ENCODE assay signal across 8 cellular contexts in genomic region chr12:54370218-54370730, GRCh38. TPM values are rescaled to one million over a fixed set of nuclear protein-coding genes. Genes with fewer than 3 reads are reported as not detected.
A peak's percentile ranks its signal among the peaks of the same experiment; 100 is the strongest.
DNase-seq lines count a peak whose midpoint lies in the region; ATAC-seq, FAIRE-seq and TF ChIP-seq lines count a peak whose summit lies in the region.

No MANE protein-coding gene starts in this region.

- H3K4me2 ChIP-seq in parathyroid adenoma (ENCODE audit: low read length): peak overlapping the region; percentile 40

- H3K27me3 ChIP-seq in heart right ventricle (no peaks in the 10 kb centered on the region), parathyroid adenoma (ENCODE audit: control insufficient read depth, insufficient read depth, low read length) (no peaks in the 10 kb centered on the region)

- H3K4me1 ChIP-seq in heart right ventricle (peaks cover 19 to 75% (median 59%) of the 10 kb centered on the region in 9 donors), parathyroid adenoma (peaks cover 13% of the 10 kb centered on the region)

- H2AFZ ChIP-seq in parathyroid adenoma: peak overlapping the region; percentile 73

- intact Hi-C loops in activated T-helper 2 cell treated with anti-CD3 and anti-CD28 coated beads, Interferon-gamma antibody, Interleukin-2, Interleukin-4, amounts not matched to agents 10 μg/mL and 5 μg/mL and 100 μg/mL, durations not matched to agents 14 hours and 24 hours and 36 hours (cut with micrococcal nuclease): loop anchor here (10.0 kb wide), 1 partner anchor 355 kb away; no protein-coding TSS in a partner anchor
- intact Hi-C loops in heart right ventricle (cut with DNase I): loop anchor here in 1 of 10 donors (10.0 kb wide), 1 partner anchor 365 kb away; the partner anchor contains the start of genes HOXC8 and HOXC9

- TF ChIP-seq CTCF in heart right ventricle (IDR thresholded peaks at IDR 0.05) (peak; percentile 82 to 96 (median 93)), parathyroid adenoma (IDR thresholded peaks at IDR 0.05) (peak; percentile 94)

- WGBS in heart right ventricle, 2 donors: 4 to 8% methylated on average over 33 to 39 of the region's 39 CpGs

- no peaks in the 10 kb centered on the region for H3K27me3 Mint-ChIP-seq in activated T-helper 2 cell treated with anti-CD3 and anti-CD28 coated beads, Interferon-gamma antibody, Interleukin-2, Interleukin-4, amounts not matched to agents 10 μg/mL and 5 μg/mL and 100 μg/mL, durations not matched to agents 14 hours and 24 hours and 36 hours (ENCODE audit: low read depth)

- peak overlapping the region; percentile 9 for H3K4me3 Mint-ChIP-seq in activated T-helper 2 cell treated with anti-CD3 and anti-CD28 coated beads, Interferon-gamma antibody, Interleukin-2, Interleukin-4, amounts not matched to agents 10 μg/mL and 5 μg/mL and 100 μg/mL, durations not matched to agents 14 hours and 24 hours and 36 hours (ENCODE audit: low read depth)

- ATAC-seq in heart right ventricle: peak; percentile 59 to 75 (median 70)

- DNase-seq in D341Med (ENCODE audit: low spot score): peak; percentile 89
- peak; percentile 82 for DNase-seq in HTR-8/SVneo (ENCODE audit: insufficient read length, low spot score)
- no peak for DNase-seq in activated T-helper 2 cell treated with anti-CD3 and anti-CD28 coated beads, Interferon-gamma antibody, Interleukin-2, Interleukin-4, amounts not matched to agents 10 μg/mL and 5 μg/mL and 100 μg/mL, durations not matched to agents 14 hours and 24 hours and 36 hours (ENCODE audit: low spot score)
- peak; percentile 70 to 85 for DNase-seq in heart right ventricle
- DNase-seq in NOMO-1 treated with DMSO at 0.1 percent for 48 hours (lab: John Stamatoyannopoulos, UW; ENCODE audit: unreplicated experiment): no peak
- no peak for DNase-seq in activated CD4-positive, alpha-beta T cell treated with anti-CD3 and anti-CD28 coated beads, Interleukin-2, amount 50 U/mL, for 4 hours
- no peak for DNase-seq in NCI-H2107 treated with DMSO at 0.1 percent for 48 hours (lab: John Stamatoyannopoulos, UW; ENCODE audit: unreplicated experiment)

- FAIRE-seq in HTR-8/SVneo (lab: Jason Lieb, UNC): peak; percentile 20

- H3K9me3 ChIP-seq in heart right ventricle (no peaks in the 10 kb centered on the region), parathyroid adenoma (ENCODE audit: control insufficient read depth, low read length) (no peaks in the 10 kb centered on the region)

- H3K79me2 ChIP-seq in parathyroid adenoma: no peaks in the 10 kb centered on the region

- no peak overlapping the region for H3K27ac Mint-ChIP-seq in activated T-helper 2 cell treated with anti-CD3 and anti-CD28 coated beads, Interferon-gamma antibody, Interleukin-2, Interleukin-4, amounts not matched to agents 10 μg/mL and 5 μg/mL and 100 μg/mL, durations not matched to agents 14 hours and 24 hours and 36 hours

- H3K27ac ChIP-seq in heart right ventricle (peak overlapping the region in 9 of 10 donors; percentile 18 to 86 (median 75)), parathyroid adenoma (no peak overlapping the region)

- no peaks in the 10 kb centered on the region for H3K9me3 Mint-ChIP-seq in activated T-helper 2 cell treated with anti-CD3 and anti-CD28 coated beads, Interferon-gamma antibody, Interleukin-2, Interleukin-4, amounts not matched to agents 10 μg/mL and 5 μg/mL and 100 μg/mL, durations not matched to agents 14 hours and 24 hours and 36 hours

- no peaks in the 10 kb centered on the region for H3K36me3 Mint-ChIP-seq in activated T-helper 2 cell treated with anti-CD3 and anti-CD28 coated beads, Interferon-gamma antibody, Interleukin-2, Interleukin-4, amounts not matched to agents 10 μg/mL and 5 μg/mL and 100 μg/mL, durations not matched to agents 14 hours and 24 hours and 36 hours (ENCODE audit: low read depth)

- H3K4me1 Mint-ChIP-seq in activated T-helper 2 cell treated with anti-CD3 and anti-CD28 coated beads, Interferon-gamma antibody, Interleukin-2, Interleukin-4, amounts not matched to agents 10 μg/mL and 5 μg/mL and 100 μg/mL, durations not matched to agents 14 hours and 24 hours and 36 hours (ENCODE audit: low read depth): peaks cover 20% of the 10 kb centered on the region

- peak overlapping the region; percentile 18 to 60 (median 48) for H3K4me3 ChIP-seq in heart right ventricle
- no peak overlapping the region for H3K4me3 ChIP-seq in parathyroid adenoma (ENCODE audit: low read depth, low read length)

- no peak overlapping the region for H3K9ac ChIP-seq in parathyroid adenoma

- H3K36me3 ChIP-seq in heart right ventricle (peaks cover 0 to 28% (median 0%) of the 10 kb centered on the region in 9 donors), parathyroid adenoma (ENCODE audit: control insufficient read depth, insufficient read depth, low read length) (no peaks in the 10 kb centered on the region)

RNA-seq across cellular contexts. Expression of gene GPR84, which starts 6.0 kb away (rescaled TPM):
- total RNA-seq in activated T-helper 2 cell treated with anti-CD3 and anti-CD28 coated beads, Interferon-gamma antibody, Interleukin-2, Interleukin-4, amounts not matched to agents 10 μg/mL and 5 μg/mL and 100 μg/mL, durations not matched to agents 14 hours and 24 hours and 36 hours: 1.8 and 2.3 TPM in 2 replicates
- 1 to 10 TPM in 1 of 10 donors, under 1 TPM in 3, not detected in 6; 0.15 to 2.9 (median 0.25) TPM for total RNA-seq in heart right ventricle
- under 1 TPM in 1 of 2 donors, not detected in 1; 0.45 TPM for polyA plus RNA-seq in heart right ventricle

RNA-seq across cellular contexts. Expression of gene ZNF385A, which starts 14.3 kb away (rescaled TPM):
- total RNA-seq in activated T-helper 2 cell treated with anti-CD3 and anti-CD28 coated beads, Interferon-gamma antibody, Interleukin-2, Interleukin-4, amounts not matched to agents 10 μg/mL and 5 μg/mL and 100 μg/mL, durations not matched to agents 14 hours and 24 hours and 36 hours: 0.60 and 0.78 TPM in 2 replicates
- total RNA-seq in heart right ventricle: 10 to 100 TPM in 2 of 10 donors, 1 to 10 TPM in 8; 3.8 to 19.1 (median 4.8) TPM
- 10 to 100 TPM in 1 of 2 donors, 1 to 10 TPM in 1; 8.1 to 10.5 TPM for polyA plus RNA-seq in heart right ventricle

RNA-seq across cellular contexts. Expression of gene COPZ1, which starts 45.3 kb away (rescaled TPM):
- total RNA-seq in activated T-helper 2 cell treated with anti-CD3 and anti-CD28 coated beads, Interferon-gamma antibody, Interleukin-2, Interleukin-4, amounts not matched to agents 10 μg/mL and 5 μg/mL and 100 μg/mL, durations not matched to agents 14 hours and 24 hours and 36 hours: 108 and 109 TPM in 2 replicates
- total RNA-seq in heart right ventricle: 100 to 1,000 TPM; 111 to 143 (median 131) TPM
- polyA plus RNA-seq in heart right ventricle: 100 to 1,000 TPM in 1 of 2 donors, 10 to 100 TPM in 1; 64.0 to 152 TPM

RNA-seq across cellular contexts. Expression of gene ITGA5, which starts 48.8 kb away (rescaled TPM):
- total RNA-seq in activated T-helper 2 cell treated with anti-CD3 and anti-CD28 coated beads, Interferon-gamma antibody, Interleukin-2, Interleukin-4, amounts not matched to agents 10 μg/mL and 5 μg/mL and 100 μg/mL, durations not matched to agents 14 hours and 24 hours and 36 hours: 41.4 and 41.5 TPM in 2 replicates
- total RNA-seq in heart right ventricle: 10 to 100 TPM; 35.7 to 86.1 (median 48.8) TPM
- 100 to 1,000 TPM in 1 of 2 donors, 10 to 100 TPM in 1; 31.9 to 154 TPM for polyA plus RNA-seq in heart right ventricle

Comparison
In these comparisons a context has a peak if more than half of its experiments do, and no peak if none do; other contexts are left out.
1. DNase-seq: peak in D341Med (single experiment), HTR-8/SVneo (single experiment) and heart right ventricle (2 of 2); none in activated T-helper 2 cell treated with anti-CD3 and anti-CD28 coated beads, Interferon-gamma antibody, Interleukin-2, Interleukin-4, amounts not matched to agents 10 μg/mL and 5 μg/mL and 100 μg/mL, durations not matched to agents 14 hours and 24 hours and 36 hours (single experiment), NOMO-1 treated with DMSO at 0.1 percent for 48 hours (single experiment), activated CD4-positive, alpha-beta T cell treated with anti-CD3 and anti-CD28 coated beads, Interleukin-2, amount 50 U/mL, for 4 hours (0 of 2) and NCI-H2107 treated with DMSO at 0.1 percent for 48 hours (single experiment).